In genomic region chr6:148407372-148407771, GRCh38 we compare ENCODE assay signal across 12 cellular contexts.
DNase-seq lines count a peak whose midpoint lies in the region; ATAC-seq, FAIRE-seq and TF ChIP-seq lines count a peak whose summit lies in the region.
"Had no signal": no experiment of that assay in that cellular context is flagged by ENCODE, and none has a peak within 500 bp of the region (broad histone marks: within the 10 kb centered on the region; RNA-seq: fewer than 3 reads in every experiment).

No MANE protein-coding gene starts in this region.

- no peaks in the 10 kb centered on the region for H3K9me3 Mint-ChIP-seq in HFFc6

- peak overlapping the region; percentile 69 for H3K4me3 Mint-ChIP-seq in HFFc6

- DNase-seq in HFFc6, result peak; percentile 98
- DNase-seq in bronchial epithelial cell (ENCODE audit: low read depth), result peak; percentile 87
- peak in 1 of 3 donors; percentile 78 for DNase-seq in right cardiac atrium
- DNase-seq in testis, result no peak
- DNase-seq in adrenal gland, result no peak
- DNase-seq in NOMO-1 treated with DMSO at 0.1 percent for 48 hours (lab: John Stamatoyannopoulos, UW; ENCODE audit: unreplicated experiment), result no peak
- DNase-seq in stimulated activated CD4-positive, alpha-beta T cell treated with anti-CD3 and anti-CD28 coated beads, Interleukin-15, amount 100 ng/mL, for 24 hours, result no peak
- DNase-seq: left colon, MM.1S had no signal

- FAIRE-seq in bronchial epithelial cell (lab: Jason Lieb, UNC), result no peak
- FAIRE-seq: GM19239 had no signal

- H3K36me3 ChIP-seq in bronchial epithelial cell (ENCODE audit: control insufficient read depth, insufficient read depth, low read length), result no peaks in the 10 kb centered on the region
- H3K36me3 ChIP-seq in testis (ENCODE audit: low read depth, missing control alignments), result no peaks in the 10 kb centered on the region
- no peaks in the 10 kb centered on the region for H3K36me3 ChIP-seq in adrenal gland (replicated peaks in 1 of 2)
- H3K36me3 ChIP-seq: cardiac muscle cell had no signal

- peaks cover 10% of the 10 kb centered on the region for H3K36me3 Mint-ChIP-seq in HFFc6 (ENCODE audit: low read depth)

- TF ChIP-seq POLR2A in testis (IDR thresholded peaks at IDR 0.05) (no peak), adrenal gland (IDR thresholded peaks at IDR 0.05) (no peak)

- 68% methylated on average over 7 of the region's 7 CpGs for WGBS in right cardiac atrium
- WGBS in testis, 2 donors, result 68 to 70% methylated on average over 7 of the region's 7 CpGs
- 69 to 78% (median 72%) methylated on average over 7 of the region's 7 CpGs for WGBS in adrenal gland, 4 donors

- H3K9me3 ChIP-seq in right cardiac atrium (ENCODE audit: control insufficient read depth, low read length) (no peaks in the 10 kb centered on the region), testis (no peaks in the 10 kb centered on the region), adrenal gland (replicated peaks in 1 of 3) (no peaks in the 10 kb centered on the region)

- H3K27ac ChIP-seq in right cardiac atrium (ENCODE audit: low read length) (no peak overlapping the region), testis (peak overlapping the region; percentile 55 to 76), adrenal gland (no peak overlapping the region)
- H3K27ac ChIP-seq: cardiac muscle cell had no signal

- H3K27me3 ChIP-seq in bronchial epithelial cell (ENCODE audit: control insufficient read depth, insufficient read depth, low read length) (no peaks in the 10 kb centered on the region), right cardiac atrium (ENCODE audit: control insufficient read depth, insufficient read depth) (no peaks in the 10 kb centered on the region), testis (no peaks in the 10 kb centered on the region), adrenal gland (no peaks in the 10 kb centered on the region)
- H3K27me3 ChIP-seq: cardiac muscle cell had no signal

- H3K4me3 ChIP-seq in bronchial epithelial cell (ENCODE audit: low read depth, low read length) (no peak overlapping the region), right cardiac atrium (ENCODE audit: low read length) (no peak overlapping the region), testis (no peak overlapping the region), adrenal gland (no peak overlapping the region)
- H3K4me3 ChIP-seq: cardiac muscle cell had no signal

- peaks cover 48% of the 10 kb centered on the region for H3K4me1 Mint-ChIP-seq in HFFc6 (ENCODE audit: low read depth)

- H3K4me1 ChIP-seq in right cardiac atrium (ENCODE audit: control insufficient read depth, insufficient read depth, low read length), result peaks cover 11% of the 10 kb centered on the region
- H3K4me1 ChIP-seq in testis, result peaks cover 27% of the 10 kb centered on the region
- no peaks in the 10 kb centered on the region for H3K4me1 ChIP-seq in adrenal gland (replicated peaks in 1 of 2)

- H3K27ac Mint-ChIP-seq in HFFc6, result peak overlapping the region; percentile 90

- no peak for TF ChIP-seq CTCF in HFFc6 (IDR thresholded peaks at IDR 0.05)
- no peak for TF ChIP-seq CTCF in bronchial epithelial cell (IDR thresholded peaks at IDR 0.05; ENCODE audit: insufficient read depth, low read length, severe bottlenecking)
- no peak for TF ChIP-seq CTCF in testis (IDR thresholded peaks at IDR 0.05)
- TF ChIP-seq CTCF in adrenal gland (IDR thresholded peaks at IDR 0.05), result no peak

- ATAC-seq in right cardiac atrium (peak; percentile 73 to 76), GM18519 (IDR thresholded peaks at IDR 0.05; ENCODE audit: low FRiP score, unreplicated experiment) (no peak)
- ATAC-seq: left colon had no signal

- intact Hi-C loops in right cardiac atrium (cut with DNase I) (no loop called here), testis (cut with DNase I; ENCODE audit: low total_unique reads) (no loop called here), adrenal gland (cut with DNase I) (no loop called here)

- no peaks in the 10 kb centered on the region for H3K27me3 Mint-ChIP-seq in HFFc6 (ENCODE audit: insufficient read depth)

Comparison
In these comparisons a context has a peak if more than half of its experiments do, and no peak if none do; other contexts are left out.
1. DNase-seq: peak in HFFc6 (single experiment) and bronchial epithelial cell (single experiment); none in testis (single experiment), adrenal gland (0 of 7), NOMO-1 treated with DMSO at 0.1 percent for 48 hours (single experiment) and stimulated activated CD4-positive, alpha-beta T cell treated with anti-CD3 and anti-CD28 coated beads, Interleukin-15, amount 100 ng/mL, for 24 hours (single experiment).
2. H3K27ac ChIP-seq: peak in testis (2 of 2); none in right cardiac atrium (single experiment) and adrenal gland (0 of 5).